ENCODE assay signal across 15 cellular contexts in the genomic region with DNA sequence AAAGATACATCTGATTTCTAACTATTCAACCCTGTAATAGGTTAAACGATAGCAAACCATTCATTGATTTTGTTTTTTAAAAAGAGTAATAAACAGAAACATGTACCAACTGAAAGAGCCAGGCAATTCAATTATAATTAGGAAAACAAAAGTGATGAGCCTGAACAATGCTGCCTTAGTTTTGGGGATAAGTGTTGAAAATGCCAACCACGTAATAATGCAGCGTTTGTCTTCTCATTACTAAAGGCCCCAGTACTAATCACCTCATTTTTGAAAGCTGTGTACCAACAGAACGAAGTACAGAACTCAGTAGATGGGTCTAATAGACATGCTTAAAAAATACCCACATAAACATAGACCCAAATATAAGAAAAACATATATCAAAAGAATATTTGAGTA.
DNase-seq lines count a peak whose midpoint lies in the region; ATAC-seq and TF ChIP-seq lines count a peak whose summit lies in the region.
"Had no signal": no experiment of that assay in that cellular context is flagged by ENCODE, and none has a peak within 500 bp of the region (broad histone marks: within the 10 kb centered on the region; RNA-seq: fewer than 3 reads in every experiment).

No MANE protein-coding gene starts in this region.

- H2BK12ac ChIP-seq in mesenchymal stem cell (ENCODE audit: low read length in 2 of 2): no peak overlapping the region

- H3K27ac ChIP-seq in cingulate gyrus (ENCODE audit: low read depth, low read length) (peak overlapping the region; percentile 76), temporal lobe (ENCODE audit: low read depth, low read length) (peak overlapping the region; percentile 70), upper lobe of right lung (no peak overlapping the region), mesenchymal stem cell (ENCODE audit: low read length, poor library complexity, severe bottlenecking) (no peak overlapping the region)
- H3K27ac ChIP-seq: C4-2B had no signal

- intact Hi-C loops in upper lobe of right lung (cut with DNase I): no loop called here

- no peak overlapping the region for H3K9ac ChIP-seq in mesenchymal stem cell (ENCODE audit: low read length)

- no peak overlapping the region for H2AFZ ChIP-seq in mesenchymal stem cell (ENCODE audit: low read depth, low read length)
- H2AFZ ChIP-seq: GM23338 had no signal

- no peak overlapping the region for H3K14ac ChIP-seq in mesenchymal stem cell (ENCODE audit: low read length in 2 of 2)

- H3K18ac ChIP-seq in mesenchymal stem cell (ENCODE audit: low read depth in 1 of 2, low read length in 2 of 2): no peak overlapping the region

- H3K4me2 ChIP-seq in mesenchymal stem cell (ENCODE audit: low read length, poor library complexity, severe bottlenecking): no peak overlapping the region
- H3K4me2 ChIP-seq: GM23338 had no signal

- H3K4ac ChIP-seq in mesenchymal stem cell (ENCODE audit: low read depth in 1 of 2, low read length in 2 of 2): no peak overlapping the region

- no peak overlapping the region for H4K8ac ChIP-seq in mesenchymal stem cell (ENCODE audit: low read length)

- H3K4me1 ChIP-seq in upper lobe of right lung (no peaks in the 10 kb centered on the region), mesenchymal stem cell (ENCODE audit: control insufficient read depth, insufficient read depth, low read depth, low read length) (no peaks in the 10 kb centered on the region)
- H3K4me1 ChIP-seq: Caco-2 had no signal

- H2BK5ac ChIP-seq in mesenchymal stem cell (ENCODE audit: low read depth, low read length, poor library complexity, severe bottlenecking): no peak overlapping the region

- H3K23ac ChIP-seq in mesenchymal stem cell (ENCODE audit: low read length in 2 of 2): no peak overlapping the region

- no peak overlapping the region for H2BK15ac ChIP-seq in mesenchymal stem cell (ENCODE audit: low read depth, poor library complexity, severe bottlenecking)

- ATAC-seq in upper lobe of right lung (no peak), left lobe of liver (no peak)
- ATAC-seq: GM23338 had no signal

- TF ChIP-seq CTCF in upper lobe of right lung (IDR thresholded peaks at IDR 0.05): no peak

- no peak overlapping the region for H4K91ac ChIP-seq in mesenchymal stem cell (ENCODE audit: low read length)

- no peaks in the 10 kb centered on the region for H3K36me3 ChIP-seq in upper lobe of right lung
- H3K36me3 ChIP-seq in mesenchymal stem cell (ENCODE audit: control insufficient read depth in 1 of 2, insufficient read depth in 2 of 2, low read depth in 1 of 2, low read length in 2 of 2): no peaks in the 10 kb centered on the region

- no peak overlapping the region for H2BK120ac ChIP-seq in mesenchymal stem cell (ENCODE audit: low read depth, low read length)

- no peaks in the 10 kb centered on the region for H3K9me3 ChIP-seq in upper lobe of right lung
- H3K9me3 ChIP-seq in mesenchymal stem cell (ENCODE audit: control insufficient read depth, low read length): peaks cover 15% of the 10 kb centered on the region

- peak; percentile 65 for DNase-seq in inferior parietal cortex (ENCODE audit: extremely low spot score)
- DNase-seq in pons (ENCODE audit: low spot score): peak; percentile 91
- no peak for DNase-seq in upper lobe of right lung
- no peak for DNase-seq in HPDE6-E6E7 (ENCODE audit: extremely low spot score)
- no peak for DNase-seq in left lobe of liver (ENCODE audit: low spot score)
- DNase-seq in mesenchymal stem cell: no peak
- DNase-seq: ACHN; Caco-2; CD4-positive, alpha-beta T cell; HCEC 1CT; IMR-90 had no signal

- H3K79me1 ChIP-seq in mesenchymal stem cell (replicated peaks; ENCODE audit: low read length, poor library complexity, severe bottlenecking): no peaks in the 10 kb centered on the region

- WGBS in mesenchymal stem cell: 73% methylated on average over 2 of the region's 4 CpGs

- H3K4me3 ChIP-seq in upper lobe of right lung (no peak overlapping the region), mesenchymal stem cell (ENCODE audit: insufficient read depth in 1 of 2, low read depth in 1 of 2, low read length in 2 of 2) (no peak overlapping the region)
- H3K4me3 ChIP-seq: GM23338 had no signal

- no peaks in the 10 kb centered on the region for H3K27me3 ChIP-seq in upper lobe of right lung
- H3K27me3 ChIP-seq in mesenchymal stem cell (ENCODE audit: control insufficient read depth in 1 of 2, insufficient read depth in 1 of 2, low read length in 2 of 2): no peaks in the 10 kb centered on the region

- H2AK5ac ChIP-seq in mesenchymal stem cell (ENCODE audit: low read length, severe bottlenecking): no peak overlapping the region

Comparison
In these comparisons a context has a peak if more than half of its experiments do, and no peak if none do; other contexts are left out.
1. H3K27ac ChIP-seq: peak in cingulate gyrus (single experiment) and temporal lobe (single experiment); none in upper lobe of right lung (single experiment) and mesenchymal stem cell (single experiment).
2. DNase-seq: peak in inferior parietal cortex (single experiment) and pons (single experiment); none in upper lobe of right lung (single experiment), HPDE6-E6E7 (single experiment), left lobe of liver (single experiment) and mesenchymal stem cell (single experiment).